11 cellular contexts compared by ENCODE assay signal in genomic region chr9:81620009-81620405, GRCh38.
DNase-seq lines count a peak whose midpoint lies in the region; ATAC-seq, FAIRE-seq and TF ChIP-seq lines count a peak whose summit lies in the region.
"Had no signal": no experiment of that assay in that cellular context is flagged by ENCODE, and none has a peak within 500 bp of the region (broad histone marks: within the 10 kb centered on the region; RNA-seq: fewer than 3 reads in every experiment).

No MANE protein-coding gene starts in this region.

- peaks cover 44% of the 10 kb centered on the region for H3K4me1 Mint-ChIP-seq in endothelial cell (ENCODE audit: unreplicated experiment)
- H3K4me1 Mint-ChIP-seq in CD4-positive, alpha-beta T cell (ENCODE audit: low read depth), result peaks cover 10% of the 10 kb centered on the region

- peaks cover 0 to 30% (median 3%) of the 10 kb centered on the region in 3 donors for H3K36me3 ChIP-seq in tibial nerve

- H3K4me3 Mint-ChIP-seq in endothelial cell (ENCODE audit: unreplicated experiment), result peak overlapping the region; percentile 42
- no peak overlapping the region for H3K4me3 Mint-ChIP-seq in CD4-positive, alpha-beta T cell

- 30 to 36% methylated on average over 5 of the region's 5 CpGs for WGBS in tibial nerve, 2 donors

- peaks cover 0 to 41% (median 18%) of the 10 kb centered on the region in 4 donors for H3K4me1 ChIP-seq in tibial nerve
- H3K4me1 ChIP-seq: suprapubic skin had no signal

- peaks cover 40% of the 10 kb centered on the region for H3K36me3 Mint-ChIP-seq in endothelial cell (ENCODE audit: low read depth, unreplicated experiment)
- H3K36me3 Mint-ChIP-seq in CD4-positive, alpha-beta T cell (ENCODE audit: low read depth), result no peaks in the 10 kb centered on the region

- no peaks in the 10 kb centered on the region for H3K27me3 Mint-ChIP-seq in endothelial cell (ENCODE audit: unreplicated experiment)
- no peaks in the 10 kb centered on the region for H3K27me3 Mint-ChIP-seq in CD4-positive, alpha-beta T cell

- peak; percentile 37 for DNase-seq in stimulated activated CD4-positive, alpha-beta T cell treated with anti-CD3 and anti-CD28 coated beads, Interleukin-15, amount 100 ng/mL, for 24 hours
- no peak for DNase-seq in stimulated activated CD4-positive, alpha-beta T cell treated with anti-CD3 and anti-CD28 coated beads, Interleukin-2, amount 100 ng/mL, for 48 hours
- DNase-seq in endothelial cell (ENCODE audit: low spot score) (no peak), tibial nerve (ENCODE audit: low spot score in 2 of 2) (no peak), GM12891 (ENCODE audit: insufficient read length, low spot score) (no peak), NCI-H1694 treated with DMSO at 0.1 percent for 48 hours (lab: John Stamatoyannopoulos, UW) (no peak)
- DNase-seq in CD4-positive, alpha-beta T cell, result no peak
- DNase-seq: AML-193, anterior cingulate cortex had no signal

- peak; percentile 83 for ATAC-seq in HG03432 (IDR thresholded peaks at IDR 0.05; ENCODE audit: unreplicated experiment)
- no peak for ATAC-seq in CD4-positive, alpha-beta T cell (ENCODE audit: poor library complexity)

- no peak for TF ChIP-seq EP300 in tibial nerve (IDR thresholded peaks at IDR 0.05)

- peak overlapping the region in 3 of 4 donors; percentile 40 to 84 (median 42) for H3K27ac ChIP-seq in tibial nerve
- H3K27ac ChIP-seq in CD4-positive, alpha-beta T cell (ENCODE audit: low read depth, low read length), result no peak overlapping the region
- H3K27ac ChIP-seq: suprapubic skin had no signal

- no peaks in the 10 kb centered on the region for H3K9me3 ChIP-seq in tibial nerve
- no peaks in the 10 kb centered on the region for H3K9me3 ChIP-seq in CD4-positive, alpha-beta T cell (ENCODE audit: control insufficient read depth, low read length)
- H3K9me3 ChIP-seq: suprapubic skin had no signal

- H3K27me3 ChIP-seq in tibial nerve, result no peaks in the 10 kb centered on the region
- H3K27me3 ChIP-seq in CD4-positive, alpha-beta T cell (ENCODE audit: control insufficient read depth, insufficient read depth, low read length), result no peaks in the 10 kb centered on the region
- H3K27me3 ChIP-seq: suprapubic skin had no signal

- peak overlapping the region; percentile 57 for H3K27ac Mint-ChIP-seq in endothelial cell (ENCODE audit: unreplicated experiment)
- H3K27ac Mint-ChIP-seq in CD4-positive, alpha-beta T cell, result no peak overlapping the region

- no peaks in the 10 kb centered on the region for H3K9me3 Mint-ChIP-seq in endothelial cell (ENCODE audit: unreplicated experiment)
- H3K9me3 Mint-ChIP-seq in CD4-positive, alpha-beta T cell, result no peaks in the 10 kb centered on the region

- POLR2A ChIA-PET in CD4-positive, alpha-beta T cell (lab: Charles Lee), result no interaction called here

- intact Hi-C loops in CD4-positive, alpha-beta T cell (cut with DNase I, micrococcal nuclease), result no loop called here

- no peak overlapping the region for H3K4me3 ChIP-seq in tibial nerve
- H3K4me3 ChIP-seq: suprapubic skin had no signal

- TF ChIP-seq POLR2A in tibial nerve (IDR thresholded peaks at IDR 0.05) (no peak), GM12891 (IDR thresholded peaks at IDR 0.05; ENCODE audit: low read depth, low read length) (no peak)

- FAIRE-seq in GM12891 (lab: Jason Lieb, UNC), result no peak

- TF ChIP-seq CTCF in endothelial cell (IDR thresholded peaks at IDR 0.05; ENCODE audit: unreplicated experiment), result no peak
- TF ChIP-seq CTCF in tibial nerve (IDR thresholded peaks at IDR 0.05), result no peak
- no peak for TF ChIP-seq CTCF in CD4-positive, alpha-beta T cell (IDR thresholded peaks at IDR 0.05)

- CTCF ChIA-PET in CD4-positive, alpha-beta T cell (lab: Charles Lee), result no interaction called here

TF ChIP-seq in GM12891, 5 proteins besides CTCF, POLR2A, EP300 and RAD21:
- TF ChIP-seq POLR2AphosphoS5 (IDR thresholded peaks at IDR 0.05; ENCODE audit: low read depth, low read length) (no peak), TAF1 (IDR thresholded peaks at IDR 0.05; ENCODE audit: low read depth, low read length) (no peak), PAX5 (IDR thresholded peaks at IDR 0.05; ENCODE audit: insufficient read depth, low read length, severe bottlenecking) (no peak), SPI1 (IDR thresholded peaks at IDR 0.05; ENCODE audit: low read depth, low read length) (no peak), POU2F2 (IDR thresholded peaks at IDR 0.05; ENCODE audit: low read depth, low read length) (no peak)
